Comparison of ENCODE assay signal across 5 cellular contexts in genomic region chr4:138338224-138338623, GRCh38.
DNase-seq lines count a peak whose midpoint lies in the region; ATAC-seq, FAIRE-seq and TF ChIP-seq lines count a peak whose summit lies in the region.
"Not testable (repeated sequence)": the region's sequence is repeated elsewhere in the genome, so short reads cannot be mapped to it uniquely, and the experiment has no call there.

No MANE protein-coding gene starts in this region.

- not testable (repeated sequence) for H4K91ac ChIP-seq in IMR-90 (ENCODE audit: insufficient read depth, low read depth, low read length); H1 (replicated peaks; ENCODE audit: insufficient read length, low read length)

- not testable (repeated sequence) for H3K56ac ChIP-seq in IMR-90 (ENCODE audit: extremely low read depth, insufficient read depth, low read length); H1 (replicated peaks; ENCODE audit: insufficient read length, low read depth, low read length)

- not testable (repeated sequence) for H3K4me1 ChIP-seq in A549; IMR-90 (ENCODE audit: control insufficient read depth, insufficient read depth, low read length); K562 (replicated peaks in 1 of 2; ENCODE audit: control insufficient read depth in 2 of 2, insufficient read depth in 2 of 2, low read length in 2 of 2); H1 (replicated peaks in 1 of 4; ENCODE audit: control insufficient read depth in 3 of 4, insufficient read depth in 4 of 4, low read length in 3 of 4)
- H3K4me1 ChIP-seq in HepG2 (ENCODE audit: insufficient read depth, low read length): peaks cover 18% of the 10 kb centered on the region

- not testable (repeated sequence) for H2AK9ac ChIP-seq in IMR-90 (replicated peaks; ENCODE audit: low read depth, low read length, poor library complexity)

- H3K4me2 ChIP-seq in A549; IMR-90 (ENCODE audit: low read depth, low read length); K562 (ENCODE audit: insufficient read depth, low read length); H1 (ENCODE audit: insufficient read depth in 1 of 2, low read depth in 2 of 2, low read length in 2 of 2); HepG2 (ENCODE audit: low read depth, low read length): not testable (repeated sequence)

- not testable (repeated sequence) for TF ChIP-seq CTCF in A549 (IDR thresholded peaks at IDR 0.05); IMR-90 (conservative IDR thresholded peaks at IDR 0.05; ENCODE audit: low read depth, low read length); K562 (IDR thresholded peaks at IDR 0.05 in 2 of 3, conservative IDR thresholded peaks at IDR 0.05 in 1 of 3; ENCODE audit: insufficient read depth in 2 of 3, low read depth in 1 of 3, low read length in 3 of 3); H1 (IDR thresholded peaks at IDR 0.05; ENCODE audit: control extremely low read depth in 1 of 3, insufficient read depth in 1 of 3, low read depth in 1 of 3, low read length in 3 of 3); HepG2 (CRISPR knock-in tag; IDR thresholded peaks at IDR 0.05)

- not testable (repeated sequence) for H2BK120ac ChIP-seq in IMR-90 (ENCODE audit: low read depth, low read length); H1 (replicated peaks; ENCODE audit: low read depth, low read length)

- not testable (repeated sequence) for H3K9me1 ChIP-seq in IMR-90 (ENCODE audit: insufficient read depth, low read length); K562 (ENCODE audit: control insufficient read depth, insufficient read depth, low read length)

- not testable (repeated sequence) for TF ChIP-seq EP300 in A549 (IDR thresholded peaks at IDR 0.05); K562 (IDR thresholded peaks at IDR 0.05; ENCODE audit: low read length); H1 (IDR thresholded peaks at IDR 0.05; ENCODE audit: borderline replicate concordance in 1 of 2, low read depth in 2 of 2, low read length in 2 of 2); HepG2 (IDR thresholded peaks at IDR 0.05; ENCODE audit: low read depth in 2 of 2, low read length in 2 of 2); HepG2 (CRISPR knock-in tag; IDR thresholded peaks at IDR 0.05; ENCODE audit: borderline replicate concordance)

- not testable (repeated sequence) for H2BK15ac ChIP-seq in IMR-90 (ENCODE audit: low read depth, low read length); H1 (ENCODE audit: low read length)

- in situ Hi-C loops in IMR-90 (cut with MboI; ENCODE audit: low sequenced_read_pairs); K562 (cut with MboI); HepG2 (cut with HindIII; ENCODE audit: extremely low pct_ligation_motif_present, low pct_unique_long_range_greater_than_20kb): not testable (repeated sequence)

- H2AK5ac ChIP-seq in IMR-90 (ENCODE audit: low read depth, low read length); H1 (ENCODE audit: low read depth, low read length): not testable (repeated sequence)

- intact Hi-C loops in IMR-90 (cut with micrococcal nuclease); K562 (cut with micrococcal nuclease); HepG2 (cut with micrococcal nuclease; ENCODE audit: unreplicated experiment): not testable (repeated sequence)

- not testable (repeated sequence) for H3K9ac ChIP-seq in IMR-90 (ENCODE audit: low read depth, low read length); K562 (ENCODE audit: insufficient read depth in 1 of 2, low read depth in 2 of 2, low read length in 2 of 2); H1 (replicated peaks in 1 of 4; ENCODE audit: extremely low read depth in 1 of 4, low read depth in 3 of 4, low read length in 3 of 4); HepG2 (ENCODE audit: insufficient read depth, low read depth, low read length)

- not testable (repeated sequence) for TF ChIP-seq RAD21 in A549 (conservative IDR thresholded peaks at IDR 0.05 in 1 of 2, IDR thresholded peaks at IDR 0.05 in 1 of 2); IMR-90 (IDR thresholded peaks at IDR 0.05; ENCODE audit: low read length); K562 (CRISPR knock-in tag; conservative IDR thresholded peaks at IDR 0.05 in 1 of 2, IDR thresholded peaks at IDR 0.05 in 1 of 2); H1 (IDR thresholded peaks at IDR 0.05 in 1 of 2, conservative IDR thresholded peaks at IDR 0.05 in 1 of 2; ENCODE audit: low read depth in 2 of 2, low read length in 2 of 2); HepG2 (CRISPR knock-in tag; IDR thresholded peaks at IDR 0.05)

- not testable (repeated sequence) for TF ChIP-seq POLR2A in A549 (IDR thresholded peaks at IDR 0.05; ENCODE audit: low read length); IMR-90 (IDR thresholded peaks at IDR 0.05; ENCODE audit: low read depth, low read length); K562 (conservative IDR thresholded peaks at IDR 0.05); H1 (IDR thresholded peaks at IDR 0.05; ENCODE audit: control extremely low read depth in 1 of 2, low read depth in 2 of 2, low read length in 2 of 2); HepG2 (IDR thresholded peaks at IDR 0.05; ENCODE audit: insufficient read depth in 1 of 2, low read depth in 2 of 2, low read length in 2 of 2)

- not testable (repeated sequence) for H3K27ac ChIP-seq in A549; IMR-90 (ENCODE audit: insufficient read depth, low read length); K562 (ENCODE audit: extremely low read depth, low read depth, low read length); H1 (ENCODE audit: low read depth, low read length); HepG2 (ENCODE audit: extremely low read length, insufficient read depth, low read length)

- DNase-seq in A549 (ENCODE audit: low read depth in 1 of 2, low spot score in 1 of 2); IMR-90; K562 (ENCODE audit: extremely low read depth in 1 of 4, low spot score in 3 of 4); H1 (ENCODE audit: low read depth in 1 of 2, low spot score in 2 of 2); HepG2 (ENCODE audit: low spot score): not testable (repeated sequence)

- H2AFZ ChIP-seq in IMR-90 (replicated peaks; ENCODE audit: low read length, poor library complexity); K562 (ENCODE audit: low read depth, low read length); H1 (ENCODE audit: low read length); HepG2 (ENCODE audit: low read length): not testable (repeated sequence)

- H3K79me1 ChIP-seq in IMR-90 (ENCODE audit: low read depth in 1 of 2, low read length in 2 of 2); H1 (ENCODE audit: low read depth, low read length): not testable (repeated sequence)

- POLR2A ChIA-PET in A549 (lab: Yijun Ruan, JAX); IMR-90 (lab: Charles Lee; ENCODE audit: unreplicated experiment); K562 (lab: Yijun Ruan, JAX); H1 (lab: Charles Lee; ENCODE audit: partially characterized antibody); HepG2 (lab: Yijun Ruan, JAX): not testable (repeated sequence)

- H4K8ac ChIP-seq in IMR-90 (ENCODE audit: low read depth in 2 of 2, low read length in 2 of 2); H1 (ENCODE audit: extremely low read depth, insufficient read depth, low read length): not testable (repeated sequence)

- H3K14ac ChIP-seq in IMR-90 (replicated peaks; ENCODE audit: low read depth, low read length); H1 (ENCODE audit: insufficient read length): not testable (repeated sequence)

- not testable (repeated sequence) for FAIRE-seq in A549 (lab: Jason Lieb, UNC); K562 (lab: Jason Lieb, UNC); H1 (lab: Jason Lieb, UNC); HepG2 (lab: Jason Lieb, UNC)

- not testable (repeated sequence) for H3K4ac ChIP-seq in IMR-90 (ENCODE audit: low read depth, low read length); H1 (replicated peaks; ENCODE audit: insufficient read length, low read depth, low read length)

- H2BK20ac ChIP-seq in IMR-90 (ENCODE audit: low read depth, low read length); H1 (ENCODE audit: low read length): not testable (repeated sequence)

- H3K18ac ChIP-seq in IMR-90 (ENCODE audit: low read depth, low read length); H1 (ENCODE audit: extremely low read depth, low read length): not testable (repeated sequence)

- not testable (repeated sequence) for H3K9me3 ChIP-seq in A549; IMR-90 (ENCODE audit: control insufficient read depth, insufficient read depth, low read length); K562 (replicated peaks; ENCODE audit: control insufficient read depth, insufficient read depth, low read depth, low read length); H1 (ENCODE audit: insufficient read depth in 2 of 2, low read depth in 1 of 2, low read length in 1 of 2); HepG2 (ENCODE audit: low read length)

- BruUV-seq in IMR-90 (replicated peaks; lab: Mats Ljungman, UMichigan); K562 (replicated peaks; lab: Mats Ljungman, UMichigan); HepG2 (replicated peaks; lab: Mats Ljungman, UMichigan): not testable (repeated sequence)

- not testable (repeated sequence) for H3K27me3 ChIP-seq in IMR-90 (ENCODE audit: control insufficient read depth, insufficient read depth, low read length); K562 (ENCODE audit: control insufficient read depth in 2 of 2, insufficient read depth in 2 of 2, low read length in 2 of 2); H1 (replicated peaks in 1 of 4; ENCODE audit: control insufficient read depth in 3 of 4, extremely low read depth in 1 of 4, insufficient read depth in 3 of 4, low read length in 3 of 4); HepG2 (ENCODE audit: control insufficient read depth in 1 of 2, insufficient read depth in 2 of 2, low read length in 2 of 2)

- H2BK12ac ChIP-seq in H1 (ENCODE audit: low read depth, low read length): not testable (repeated sequence)

- dilution Hi-C loops in IMR-90 (cut with HindIII; ENCODE audit: low sequenced_read_pairs, unreplicated experiment): not testable (repeated sequence)

- not testable (repeated sequence) for H4K5ac ChIP-seq in IMR-90 (ENCODE audit: low read depth, low read length); H1 (ENCODE audit: insufficient read length, low read depth, low read length)

- ATAC-seq in A549; IMR-90 (ENCODE audit: low read depth); K562; HepG2: not testable (repeated sequence)

- not testable (repeated sequence) for H2BK5ac ChIP-seq in IMR-90 (ENCODE audit: low read depth, low read length, poor library complexity, severe bottlenecking); H1 (ENCODE audit: low read depth, low read length)

- not testable (repeated sequence) for H3K23me2 ChIP-seq in H1 (ENCODE audit: low read depth, low read length)

- not testable (repeated sequence) for H3K4me3 ChIP-seq in A549; IMR-90 (ENCODE audit: insufficient read depth, low read depth, low read length); K562; H1 (ENCODE audit: extremely low read depth in 1 of 4, insufficient read depth in 2 of 4, low read depth in 3 of 4, low read length in 4 of 4); HepG2 (replicated peaks in 1 of 3; ENCODE audit: insufficient read depth in 1 of 3, low read depth in 2 of 3, low read length in 3 of 3)

- H3K79me2 ChIP-seq in K562 (ENCODE audit: control insufficient read depth, insufficient read depth, low read length); H1 (ENCODE audit: control insufficient read depth in 1 of 2, insufficient read depth in 2 of 2, low read length in 2 of 2); HepG2 (ENCODE audit: insufficient read depth, low read length): not testable (repeated sequence)

- not testable (repeated sequence) for H4K20me1 ChIP-seq in IMR-90 (ENCODE audit: insufficient read depth, low read length); K562 (replicated peaks; ENCODE audit: control insufficient read depth, insufficient read depth, low read length); H1 (replicated peaks in 1 of 2; ENCODE audit: control insufficient read depth in 1 of 2, insufficient read depth in 2 of 2, low read length in 2 of 2); HepG2 (ENCODE audit: insufficient read depth, low read length)

- not testable (repeated sequence) for H3K36me3 ChIP-seq in IMR-90 (ENCODE audit: control insufficient read depth, insufficient read depth, low read length); K562 (ENCODE audit: control insufficient read depth, insufficient read depth, low read length); H1 (ENCODE audit: control insufficient read depth in 2 of 4, insufficient read depth in 4 of 4, low read length in 3 of 4); HepG2 (replicated peaks in 1 of 2; ENCODE audit: control insufficient read depth in 1 of 2, insufficient read depth in 2 of 2, low read length in 2 of 2)

- CTCF ChIA-PET in A549 (lab: Yijun Ruan, JAX); IMR-90 (lab: Yijun Ruan, JAX); K562 (lab: Yijun Ruan, JAX; ENCODE audit: low intra/inter-chr PET ratio); H1 (lab: Charles Lee; ENCODE audit: partially characterized antibody); HepG2 (lab: Yijun Ruan, JAX; ENCODE audit: low intra/inter-chr PET ratio, low total read pairs): not testable (repeated sequence)

- 94% methylated on average over 6 of the region's 6 CpGs for WGBS in A549 (ENCODE audit: missing lambda C conversion rate)
- 80% methylated on average over 2 of the region's 6 CpGs; no CpG with 5 or more reads in 1 of the 2 experiments for WGBS in IMR-90 (ENCODE audit: extremely low coverage in 2 of 2, insufficient read length in 1 of 2), 2 experiments
- WGBS in K562 (ENCODE audit: insufficient coverage, low coverage, missing lambda C conversion rate): 62% methylated on average over 3 of the region's 6 CpGs
- WGBS in H1 (ENCODE audit: extremely low coverage in 1 of 2, insufficient coverage in 1 of 2, insufficient read length in 1 of 2, insufficient replicate concordance in 2 of 2, low coverage in 1 of 2, low lambda C conversion rate in 2 of 2, missing lambda C conversion rate in 1 of 2), 2 experiments: 93% methylated on average over 6 of the region's 6 CpGs; no CpG with 5 or more reads in 1 of the 2 experiments
- 87% methylated on average over 6 of the region's 6 CpGs for WGBS in HepG2 (ENCODE audit: low lambda C conversion rate)

- not testable (repeated sequence) for H3K23ac ChIP-seq in IMR-90 (ENCODE audit: low read depth, low read length); H1 (ENCODE audit: insufficient read length)
